In genomic region chr1:81584398-81584797, GRCh38 we compare ENCODE assay signal across 37 cellular contexts.
"Had no signal": no experiment of that assay in that cellular context is flagged by ENCODE, and none has a peak within 500 bp of the region (broad histone marks: within the 10 kb centered on the region; RNA-seq: fewer than 3 reads in every experiment).

No MANE protein-coding gene starts in this region.

- ATAC-seq: activated CD4-positive, CD25-positive, alpha-beta regulatory T cell treated with anti-CD3 and anti-CD28 coated beads, Interleukin-2, amount 50 U/mL, for 24 hours; effector memory CD8-positive, alpha-beta T cell; left lung; psoas muscle; stimulated activated memory B cell treated with anti-CD40 and anti-IgM and Interleukin-4, amounts not matched to agents 10 μg/mL and 1 μg/mL and 100 μg/mL, for 72 hours had no signal

- H2AFZ ChIP-seq: parathyroid adenoma had no signal

- H3K4me1 Mint-ChIP-seq: activated naive CD4-positive, alpha-beta T cell treated with anti-CD3 and anti-CD28 coated beads, Interleukin-2, amount 10 ng/mL, durations not matched to agents 7 days and 5 days; activated naive CD8-positive, alpha-beta T cell treated with anti-CD3 and anti-CD28 coated beads, Interleukin-2, amount 10 ng/mL, durations not matched to agents 7 days and 5 days; central memory CD8-positive, alpha-beta T cell; immature natural killer cell; naive B cell; stimulated activated memory B cell treated with anti-CD40 and anti-IgM and Interleukin-4, amounts not matched to agents 10 μg/mL and 1 μg/mL and 100 μg/mL, for 72 hours had no signal

- H3K9me3 Mint-ChIP-seq: activated CD4-positive, alpha-beta memory T cell treated with anti-CD3 and anti-CD28 coated beads for 36 hours; activated naive CD4-positive, alpha-beta T cell treated with anti-CD3 and anti-CD28 coated beads, Interleukin-2, amount 10 ng/mL, durations not matched to agents 7 days and 5 days; activated naive CD8-positive, alpha-beta T cell treated with anti-CD3 and anti-CD28 coated beads, Interleukin-2, amount 10 ng/mL, durations not matched to agents 7 days and 5 days; activated T-helper 1 cell treated with anti-CD3 and anti-CD28 coated beads, Interleukin-12 subunit alpha, Interleukin-12 subunit beta, Interleukin-2, Interleukin-4 antibody, amounts not matched to agents 30 ng/mL and 10 ng/mL and 1 ng/mL, durations not matched to agents 14 hours and 24 hours and 36 hours; mesothelial cell of epicardium; stimulated activated memory B cell treated with anti-CD40 and anti-IgM and Interleukin-4, amounts not matched to agents 10 μg/mL and 1 μg/mL and 100 μg/mL, for 72 hours; T-helper 1 cell treated with Interleukin-12 subunit alpha and Interleukin-12 subunit beta and Interleukin-4 antibody, amounts not matched to agents 30 μg/mL and 1 μg/mL, for 36 hours had no signal

- H3K4me3 Mint-ChIP-seq: activated CD4-positive, alpha-beta memory T cell treated with anti-CD3 and anti-CD28 coated beads for 36 hours; activated naive CD4-positive, alpha-beta T cell treated with anti-CD3 and anti-CD28 coated beads, Interleukin-2, amount 10 ng/mL, durations not matched to agents 7 days and 5 days; activated naive CD8-positive, alpha-beta T cell treated with anti-CD3 and anti-CD28 coated beads, Interleukin-2, amount 10 ng/mL, durations not matched to agents 7 days and 5 days; activated T-helper 1 cell treated with anti-CD3 and anti-CD28 coated beads, Interleukin-12 subunit alpha, Interleukin-12 subunit beta, Interleukin-2, Interleukin-4 antibody, amounts not matched to agents 30 ng/mL and 10 ng/mL and 1 ng/mL, durations not matched to agents 14 hours and 24 hours and 36 hours; central memory CD8-positive, alpha-beta T cell; effector memory CD8-positive, alpha-beta T cell; immature natural killer cell; mesothelial cell of epicardium; naive B cell; stimulated activated memory B cell treated with anti-CD40 and anti-IgM and Interleukin-4, amounts not matched to agents 10 μg/mL and 1 μg/mL and 100 μg/mL, for 72 hours; T-helper 1 cell treated with Interleukin-12 subunit alpha and Interleukin-12 subunit beta and Interleukin-4 antibody, amounts not matched to agents 30 μg/mL and 1 μg/mL, for 36 hours had no signal

- DNase-seq: activated CD4-positive, alpha-beta memory T cell treated with anti-CD3 and anti-CD28 coated beads for 36 hours; activated CD4-positive, alpha-beta T cell treated with anti-CD3 and anti-CD28 coated beads for 48 hours; activated CD8-positive, alpha-beta memory T cell treated with anti-CD3 and anti-CD28 coated beads, Interleukin-2, amount 50 U/mL, for 4 hours; activated effector memory CD4-positive, alpha-beta T cell treated with anti-CD3 and anti-CD28 coated beads, Interleukin-2, amount 50 U/mL, for 16 hours; activated naive CD4-positive, alpha-beta T cell treated with anti-CD3 and anti-CD28 coated beads, Interleukin-2, amount 10 ng/mL, durations not matched to agents 7 days and 5 days; activated naive CD8-positive, alpha-beta T cell treated with anti-CD3 and anti-CD28 coated beads, Interleukin-2, amount 10 ng/mL, durations not matched to agents 7 days and 5 days; activated T-cell treated with anti-CD3 and anti-CD28 coated beads, Interleukin-2, amount 50 U/mL, for 1 hour; dorsolateral prefrontal cortex; effector memory CD8-positive, alpha-beta T cell; head of caudate nucleus; hypothalamus; immature natural killer cell; kidney glomerular epithelial cell; left lung; naive B cell; nucleus accumbens; psoas muscle; sigmoid colon; SK-N-SH; small intestine; stimulated activated CD4-positive, alpha-beta T cell treated with anti-CD3 and anti-CD28 coated beads, Interleukin-1b, Interleukin-23, amount 100 ng/mL, for 48 hours; stimulated activated CD4-positive, alpha-beta T cell treated with anti-CD3 and anti-CD28 coated beads, Interleukin-4, amount 100 ng/mL, for 4 hours; stimulated activated CD8-positive, alpha-beta memory T cell treated with anti-CD3 and anti-CD28 coated beads, Interleukin-4, amount 100 ng/mL, for 48 hours; stomach; SW 1271; T-helper 9 cell; WERI-Rb-1 had no signal

- H3K27ac Mint-ChIP-seq: activated CD4-positive, alpha-beta memory T cell treated with anti-CD3 and anti-CD28 coated beads for 36 hours; activated naive CD4-positive, alpha-beta T cell treated with anti-CD3 and anti-CD28 coated beads, Interleukin-2, amount 10 ng/mL, durations not matched to agents 7 days and 5 days; activated naive CD8-positive, alpha-beta T cell treated with anti-CD3 and anti-CD28 coated beads, Interleukin-2, amount 10 ng/mL, durations not matched to agents 7 days and 5 days; activated T-helper 1 cell treated with anti-CD3 and anti-CD28 coated beads, Interleukin-12 subunit alpha, Interleukin-12 subunit beta, Interleukin-2, Interleukin-4 antibody, amounts not matched to agents 30 ng/mL and 10 ng/mL and 1 ng/mL, durations not matched to agents 14 hours and 24 hours and 36 hours; effector memory CD8-positive, alpha-beta T cell; immature natural killer cell; mesothelial cell of epicardium; naive B cell; stimulated activated memory B cell treated with anti-CD40 and anti-IgM and Interleukin-4, amounts not matched to agents 10 μg/mL and 1 μg/mL and 100 μg/mL, for 72 hours; T-helper 1 cell treated with Interleukin-12 subunit alpha and Interleukin-12 subunit beta and Interleukin-4 antibody, amounts not matched to agents 30 μg/mL and 1 μg/mL, for 36 hours had no signal

- H3K27ac ChIP-seq: breast epithelium, coronary artery, dorsolateral prefrontal cortex, left lung, parathyroid adenoma, psoas muscle, tibial nerve, WERI-Rb-1 had no signal

- H3K27me3 ChIP-seq: breast epithelium, left lung, sigmoid colon, stomach, tibial nerve had no signal

- H3K4me2 ChIP-seq: SK-N-SH had no signal

- H3K4me3 ChIP-seq: breast epithelium, coronary artery, dorsolateral prefrontal cortex, left lung, psoas muscle, sigmoid colon, stomach, tibial nerve had no signal

- H3K9me3 ChIP-seq: breast epithelium, left lung, psoas muscle, sigmoid colon, SK-N-SH, stomach, tibial nerve had no signal

- H3K4me1 ChIP-seq: breast epithelium, parathyroid adenoma, psoas muscle, tibial nerve had no signal

- H3K36me3 ChIP-seq: breast epithelium, left lung, sigmoid colon, stomach, tibial nerve, WERI-Rb-1 had no signal

- H3K27me3 Mint-ChIP-seq: activated naive CD4-positive, alpha-beta T cell treated with anti-CD3 and anti-CD28 coated beads, Interleukin-2, amount 10 ng/mL, durations not matched to agents 7 days and 5 days; activated naive CD8-positive, alpha-beta T cell treated with anti-CD3 and anti-CD28 coated beads, Interleukin-2, amount 10 ng/mL, durations not matched to agents 7 days and 5 days; central memory CD8-positive, alpha-beta T cell; effector memory CD8-positive, alpha-beta T cell; naive B cell had no signal

- H3K9ac ChIP-seq: parathyroid adenoma, SK-N-SH had no signal

- H3K36me3 Mint-ChIP-seq: activated CD4-positive, alpha-beta memory T cell treated with anti-CD3 and anti-CD28 coated beads for 36 hours; activated naive CD4-positive, alpha-beta T cell treated with anti-CD3 and anti-CD28 coated beads, Interleukin-2, amount 10 ng/mL, durations not matched to agents 7 days and 5 days; activated naive CD8-positive, alpha-beta T cell treated with anti-CD3 and anti-CD28 coated beads, Interleukin-2, amount 10 ng/mL, durations not matched to agents 7 days and 5 days; immature natural killer cell; mesothelial cell of epicardium; naive B cell; stimulated activated memory B cell treated with anti-CD40 and anti-IgM and Interleukin-4, amounts not matched to agents 10 μg/mL and 1 μg/mL and 100 μg/mL, for 72 hours had no signal
